14 cellular contexts compared by ENCODE assay signal in the genomic region with DNA sequence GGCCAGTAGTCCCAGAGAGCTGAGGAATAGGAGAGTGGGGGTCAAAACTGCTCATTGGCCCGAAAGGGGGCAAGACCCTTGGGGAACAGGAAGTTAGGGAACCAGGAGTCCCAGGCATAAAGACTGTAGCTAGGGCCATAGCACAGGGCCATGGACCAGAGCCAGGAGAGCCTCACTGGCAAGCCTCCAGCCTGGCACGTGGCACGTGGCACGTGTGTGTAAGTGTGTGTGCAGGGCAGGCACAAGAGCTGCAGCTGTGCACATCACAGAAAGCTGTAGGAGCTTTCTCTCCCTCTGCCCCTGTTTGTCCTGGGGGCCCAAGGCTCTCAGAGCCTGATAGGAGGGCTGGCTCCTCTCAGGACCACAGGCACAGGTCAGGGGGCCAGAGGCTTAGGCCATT.
"Had no signal": no experiment of that assay in that cellular context is flagged by ENCODE, and none has a peak within 500 bp of the region (broad histone marks: within the 10 kb centered on the region; RNA-seq: fewer than 3 reads in every experiment).

No MANE protein-coding gene starts in this region.

- DNase-seq: activated CD4-positive, alpha-beta T cell treated with anti-CD3 and anti-CD28 coated beads, Interleukin-2, amount 50 U/mL, for 48 hours; activated CD4-positive, CD25-positive, alpha-beta regulatory T cell treated with anti-CD3 and anti-CD28 coated beads, Interleukin-2, amount 50 U/mL, for 72 hours; activated CD8-positive, alpha-beta memory T cell treated with anti-CD3 and anti-CD28 coated beads, Interleukin-2, amount 10 ng/mL, durations not matched to agents 7 days and 5 days; activated effector memory CD4-positive, alpha-beta T cell treated with anti-CD3 and anti-CD28 coated beads, Interleukin-2, amount 50 U/mL, for 16 hours; activated naive CD8-positive, alpha-beta T cell treated with anti-CD3 and anti-CD28 coated beads for 36 hours; activated T-cell treated with anti-CD3 and anti-CD28 coated beads, Interleukin-2, amount 50 U/mL, for 24 hours; naive thymus-derived CD8-positive, alpha-beta T cell; occipital lobe; spleen; stimulated activated CD4-positive, alpha-beta T cell treated with anti-CD3 and anti-CD28 coated beads, Interleukin-1b, Interleukin-23, amount 100 ng/mL, for 48 hours; stimulated activated naive B cell treated with anti-CD40 and anti-IgM and Interleukin-4, amounts not matched to agents 10 μg/mL and 1 μg/mL and 100 μg/mL, for 72 hours had no signal

- H3K9me3 Mint-ChIP-seq: activated naive CD8-positive, alpha-beta T cell treated with anti-CD3 and anti-CD28 coated beads for 36 hours; activated T-cell treated with anti-CD3 and anti-CD28 coated beads, Interleukin-2, amount 50 U/mL, for 24 hours; endodermal cell; stimulated activated naive B cell treated with anti-CD40 and anti-IgM and Interleukin-4, amounts not matched to agents 10 μg/mL and 1 μg/mL and 100 μg/mL, for 72 hours; type B pancreatic cell had no signal

- H3K9me3 ChIP-seq: prostate gland, spleen had no signal

- H3K36me3 ChIP-seq: prostate gland, spleen had no signal

- H3K27ac ChIP-seq: prostate gland, spleen had no signal

- H3K27ac Mint-ChIP-seq: activated CD8-positive, alpha-beta memory T cell treated with anti-CD3 and anti-CD28 coated beads, Interleukin-2, amount 10 ng/mL, durations not matched to agents 7 days and 5 days; activated naive CD8-positive, alpha-beta T cell treated with anti-CD3 and anti-CD28 coated beads for 36 hours; activated T-cell treated with anti-CD3 and anti-CD28 coated beads, Interleukin-2, amount 50 U/mL, for 24 hours; endodermal cell; stimulated activated naive B cell treated with anti-CD40 and anti-IgM and Interleukin-4, amounts not matched to agents 10 μg/mL and 1 μg/mL and 100 μg/mL, for 72 hours had no signal

- H3K4me3 ChIP-seq: prostate gland, spleen had no signal

- H3K4me1 ChIP-seq: prostate gland had no signal

- H3K4me3 Mint-ChIP-seq: activated CD8-positive, alpha-beta memory T cell treated with anti-CD3 and anti-CD28 coated beads, Interleukin-2, amount 10 ng/mL, durations not matched to agents 7 days and 5 days; activated naive CD8-positive, alpha-beta T cell treated with anti-CD3 and anti-CD28 coated beads for 36 hours; activated T-cell treated with anti-CD3 and anti-CD28 coated beads, Interleukin-2, amount 50 U/mL, for 24 hours; endodermal cell; naive thymus-derived CD8-positive, alpha-beta T cell; stimulated activated naive B cell treated with anti-CD40 and anti-IgM and Interleukin-4, amounts not matched to agents 10 μg/mL and 1 μg/mL and 100 μg/mL, for 72 hours had no signal

- ATAC-seq: activated CD8-positive, alpha-beta memory T cell treated with anti-CD3 and anti-CD28 coated beads, Interleukin-2, amount 10 ng/mL, durations not matched to agents 7 days and 5 days; naive thymus-derived CD8-positive, alpha-beta T cell; stimulated activated naive B cell treated with anti-CD40 and anti-IgM and Interleukin-4, amounts not matched to agents 10 μg/mL and 1 μg/mL and 100 μg/mL, for 72 hours had no signal
